In the genomic region with DNA sequence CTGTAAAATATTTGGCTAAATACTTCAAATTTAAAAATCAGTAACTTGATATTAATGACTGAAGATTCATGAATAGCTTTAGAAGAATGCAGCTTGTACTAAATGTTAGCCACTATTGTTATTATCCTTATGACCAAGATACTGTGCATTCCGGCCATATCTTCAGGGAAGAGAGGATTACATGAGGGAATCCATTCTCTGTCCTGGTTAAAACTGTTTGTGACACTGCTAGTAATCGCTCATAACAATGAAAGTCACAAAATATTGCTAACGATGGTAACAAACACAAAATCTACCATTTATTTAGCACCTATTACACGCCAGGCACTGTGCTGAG, we compare ENCODE assay signal across 29 cellular contexts.
A peak's percentile ranks its signal among the peaks of the same experiment; 100 is the strongest.
DNase-seq lines count a peak whose midpoint lies in the region; FAIRE-seq and TF ChIP-seq lines count a peak whose summit lies in the region.
"Had no signal": no experiment of that assay in that cellular context is flagged by ENCODE, and none has a peak within 500 bp of the region (broad histone marks: within the 10 kb centered on the region; RNA-seq: fewer than 3 reads in every experiment).

No MANE protein-coding gene starts in this region.

- in situ Hi-C loops in brain microvascular endothelial cell (cut with HindIII; ENCODE audit: low pct_ligation_motif_present, low sequenced_read_pairs) = no loop called here

- H3K27ac ChIP-seq in BLaER1 (0 out of 2 replicates have a peak overlapping the region, but pooled peaks have one; percentile 31), brain microvascular endothelial cell (peak overlapping the region; percentile 12)
- H3K27ac ChIP-seq: body of pancreas, C4-2B, heart left ventricle, parathyroid adenoma, Peyer's patch had no signal

- H3K27me3 ChIP-seq in BLaER1 = no peaks in the 10 kb centered on the region
- H3K27me3 ChIP-seq in brain microvascular endothelial cell (replicated peaks) = no peaks in the 10 kb centered on the region
- H3K27me3 ChIP-seq: body of pancreas, heart left ventricle, Peyer's patch had no signal

- peaks cover 51% of the 10 kb centered on the region for H3K36me3 ChIP-seq in BLaER1
- no peaks in the 10 kb centered on the region for H3K36me3 ChIP-seq in brain microvascular endothelial cell (replicated peaks)
- H3K36me3 ChIP-seq: heart left ventricle, Peyer's patch had no signal

- TF ChIP-seq CTCF in brain microvascular endothelial cell (IDR thresholded peaks at IDR 0.05; ENCODE audit: low read depth, low read length, missing control alignments) = no peak

- FAIRE-seq in HTR-8/SVneo (lab: Jason Lieb, UNC) = no peak
- FAIRE-seq: TTC549 had no signal

- H3K9me3 ChIP-seq in BLaER1 = peaks cover 18% of the 10 kb centered on the region
- H3K9me3 ChIP-seq: body of pancreas, Caco-2, heart left ventricle, mucosa of descending colon, Peyer's patch had no signal

- peaks cover 69% of the 10 kb centered on the region for H3K4me1 ChIP-seq in BLaER1

- no peaks in the 10 kb centered on the region for H3K9me3 Mint-ChIP-seq in activated CD4-positive, alpha-beta memory T cell treated with anti-CD3 and anti-CD28 coated beads, Interleukin-2, amount 10 ng/mL, durations not matched to agents 7 days and 5 days
- H3K9me3 Mint-ChIP-seq: activated naive CD4-positive, alpha-beta T cell treated with anti-CD3 and anti-CD28 coated beads, Interleukin-2, amount 50 U/mL, for 72 hours; activated T-helper 2 cell treated with anti-CD3 and anti-CD28 coated beads, Interferon-gamma antibody, Interleukin-2, Interleukin-4, amounts not matched to agents 10 μg/mL and 5 μg/mL and 100 μg/mL, durations not matched to agents 14 hours and 24 hours and 36 hours; IgD-negative memory B cell; stimulated activated effector memory CD8-positive, alpha-beta T cell treated with anti-CD3 and anti-CD28 coated beads, Interleukin-12 subunit alpha, Interleukin-12 subunit beta, amount 100 ng/mL, for 72 hours had no signal

- H3K27ac Mint-ChIP-seq in activated CD4-positive, alpha-beta memory T cell treated with anti-CD3 and anti-CD28 coated beads, Interleukin-2, amount 10 ng/mL, durations not matched to agents 7 days and 5 days = no peak overlapping the region
- H3K27ac Mint-ChIP-seq: activated CD8-positive, alpha-beta T cell treated with anti-CD3 and anti-CD28 coated beads, Interleukin-2, amount 10 ng/mL, durations not matched to agents 7 days and 5 days; activated naive CD4-positive, alpha-beta T cell treated with anti-CD3 and anti-CD28 coated beads, Interleukin-2, amount 50 U/mL, for 72 hours; activated T-helper 2 cell treated with anti-CD3 and anti-CD28 coated beads, Interferon-gamma antibody, Interleukin-2, Interleukin-4, amounts not matched to agents 10 μg/mL and 5 μg/mL and 100 μg/mL, durations not matched to agents 14 hours and 24 hours and 36 hours; IgD-negative memory B cell; stimulated activated effector memory CD8-positive, alpha-beta T cell treated with anti-CD3 and anti-CD28 coated beads, Interleukin-12 subunit alpha, Interleukin-12 subunit beta, amount 100 ng/mL, for 72 hours; type B pancreatic cell had no signal

- CTCF ChIA-PET in activated CD4-positive, alpha-beta memory T cell treated with anti-CD3 and anti-CD28 coated beads, Interleukin-2, amount 10 ng/mL, durations not matched to agents 7 days and 5 days (lab: Charles Lee) = no interaction called here

- H3K4me1 Mint-ChIP-seq in activated CD4-positive, alpha-beta memory T cell treated with anti-CD3 and anti-CD28 coated beads, Interleukin-2, amount 10 ng/mL, durations not matched to agents 7 days and 5 days = peaks cover 26% of the 10 kb centered on the region

- peak overlapping the region; percentile 74 for H3K4me2 ChIP-seq in BLaER1

- peaks cover 87% of the 10 kb centered on the region for H4K20me1 ChIP-seq in BLaER1

- H3K4me3 Mint-ChIP-seq in activated CD4-positive, alpha-beta memory T cell treated with anti-CD3 and anti-CD28 coated beads, Interleukin-2, amount 10 ng/mL, durations not matched to agents 7 days and 5 days = no peak overlapping the region
- H3K4me3 Mint-ChIP-seq: activated CD8-positive, alpha-beta T cell treated with anti-CD3 and anti-CD28 coated beads, Interleukin-2, amount 10 ng/mL, durations not matched to agents 7 days and 5 days; IgD-negative memory B cell; stimulated activated effector memory CD8-positive, alpha-beta T cell treated with anti-CD3 and anti-CD28 coated beads, Interleukin-12 subunit alpha, Interleukin-12 subunit beta, amount 100 ng/mL, for 72 hours; type B pancreatic cell had no signal

- POLR2A ChIA-PET in activated CD4-positive, alpha-beta memory T cell treated with anti-CD3 and anti-CD28 coated beads, Interleukin-2, amount 10 ng/mL, durations not matched to agents 7 days and 5 days (lab: Charles Lee) = no interaction called here

- no peak overlapping the region for H3K4me3 ChIP-seq in BLaER1
- H3K4me3 ChIP-seq in brain microvascular endothelial cell (ENCODE audit: low read depth, low read length) = no peak overlapping the region
- H3K4me3 ChIP-seq: body of pancreas, heart left ventricle, lung, mucosa of descending colon, Peyer's patch had no signal

- DNase-seq in HTR-8/SVneo (ENCODE audit: insufficient read length, low spot score) = peak; percentile 13
- DNase-seq in brain microvascular endothelial cell = peak; percentile 37
- peak; percentile 10 for DNase-seq in kidney tubule cell (ENCODE audit: low spot score)
- no peak for DNase-seq in NCI-H526 treated with DMSO at 0.1 percent for 48 hours (lab: John Stamatoyannopoulos, UW)
- no peak for DNase-seq in NCI-H1105 treated with DMSO at 0.1 percent for 48 hours (lab: John Stamatoyannopoulos, UW)
- DNase-seq in activated CD4-positive, alpha-beta memory T cell treated with anti-CD3 and anti-CD28 coated beads, Interleukin-2, amount 10 ng/mL, durations not matched to agents 7 days and 5 days = no peak
- DNase-seq in NCI-H446 (lab: John Stamatoyannopoulos, UW) = no peak
- DNase-seq: body of pancreas; Caco-2; DMS79; heart left ventricle; mucosa of descending colon; NCI-H1092 treated with DMSO at 0.1 percent for 48 hours; NCI-H2029 treated with DMSO at 0.1 percent for 48 hours; NCI-H748 treated with DMSO at 0.1 percent for 48 hours; Peyer's patch; stimulated activated CD4-positive, alpha-beta T cell treated with anti-CD3 and anti-CD28 coated beads, Interleukin-2, amount 100 ng/mL, for 48 hours; T-helper 1 cell had no signal

- no peaks in the 10 kb centered on the region for H3K27me3 Mint-ChIP-seq in activated CD4-positive, alpha-beta memory T cell treated with anti-CD3 and anti-CD28 coated beads, Interleukin-2, amount 10 ng/mL, durations not matched to agents 7 days and 5 days
- H3K27me3 Mint-ChIP-seq: IgD-negative memory B cell, type B pancreatic cell had no signal

- peaks cover 3% of the 10 kb centered on the region for H3K36me3 Mint-ChIP-seq in activated CD4-positive, alpha-beta memory T cell treated with anti-CD3 and anti-CD28 coated beads, Interleukin-2, amount 10 ng/mL, durations not matched to agents 7 days and 5 days (ENCODE audit: low read depth)
- H3K36me3 Mint-ChIP-seq: stimulated activated effector memory CD8-positive, alpha-beta T cell treated with anti-CD3 and anti-CD28 coated beads, Interleukin-12 subunit alpha, Interleukin-12 subunit beta, amount 100 ng/mL, for 72 hours had no signal

- H3K9ac ChIP-seq in BLaER1 = no peak overlapping the region; the same call in 1 of the 2 replicates
- H3K9ac ChIP-seq: parathyroid adenoma had no signal

Comparison
In these comparisons a context has a peak if more than half of its experiments do, and no peak if none do; other contexts are left out.
1. DNase-seq: peak in HTR-8/SVneo (single experiment), brain microvascular endothelial cell (single experiment) and kidney tubule cell (single experiment); none in NCI-H526 treated with DMSO at 0.1 percent for 48 hours (single experiment), NCI-H1105 treated with DMSO at 0.1 percent for 48 hours (single experiment), activated CD4-positive, alpha-beta memory T cell treated with anti-CD3 and anti-CD28 coated beads, Interleukin-2, amount 10 ng/mL, durations not matched to agents 7 days and 5 days (single experiment) and NCI-H446 (0 of 2).